In the genomic region with DNA sequence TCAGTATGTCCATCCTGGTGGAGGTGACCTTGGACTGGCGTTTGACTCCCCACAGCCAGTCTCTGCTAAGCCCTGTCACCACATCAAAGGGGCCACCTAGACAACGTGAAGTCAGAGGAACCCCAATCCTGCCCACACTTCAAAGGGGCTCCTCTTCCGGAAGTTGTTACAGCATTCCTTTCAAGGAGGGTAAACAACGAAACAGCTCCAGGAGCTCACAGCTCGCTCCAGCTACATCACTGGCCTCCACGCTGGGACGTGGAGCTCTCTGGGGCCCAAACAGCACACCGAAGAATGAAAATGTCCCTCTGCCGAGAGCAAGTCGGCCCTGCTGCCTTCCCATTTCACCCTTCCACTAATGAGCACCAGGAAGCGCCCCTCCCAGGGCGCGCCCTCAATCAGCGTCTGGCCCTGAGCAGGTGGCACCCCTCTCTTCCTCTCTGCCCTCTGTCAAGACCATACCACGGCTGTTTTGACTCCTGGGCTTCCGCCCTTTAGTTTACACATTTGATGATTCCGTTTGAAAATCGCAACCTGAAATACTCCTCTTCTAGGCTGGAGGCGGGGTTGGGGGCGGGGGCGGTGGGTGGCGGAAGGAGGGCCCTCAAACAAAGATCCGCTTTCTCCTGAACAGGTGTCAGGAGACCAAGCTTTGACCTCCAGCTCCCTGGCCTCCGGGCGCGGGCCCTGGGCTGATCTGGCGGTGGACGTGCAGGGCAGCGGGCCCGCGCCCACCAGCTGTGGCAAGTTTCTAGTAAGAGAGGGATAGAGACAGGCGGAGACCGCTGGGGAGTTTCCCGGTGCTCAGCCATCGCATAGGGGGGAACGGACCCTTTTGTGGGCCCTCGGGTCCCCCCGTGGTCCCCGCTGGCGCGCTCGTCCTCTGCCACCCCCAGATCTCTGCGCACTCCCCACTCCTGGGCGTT, we compare ENCODE assay signal across 8 cellular contexts. TPM values are rescaled to one million over a fixed set of nuclear protein-coding genes. Genes with fewer than 3 reads are reported as not detected.
DNase-seq lines count a peak whose midpoint lies in the region; ATAC-seq and TF ChIP-seq lines count a peak whose summit lies in the region.

No MANE protein-coding gene starts in this region.

- peak overlapping the region; percentile 77 for H3K4me2 ChIP-seq in BLaER1

- H3K27me3 Mint-ChIP-seq in osteocyte (ENCODE audit: unreplicated experiment): peaks cover 26% of the 10 kb centered on the region

- peak; percentile 20 for ATAC-seq in HG02885 (IDR thresholded peaks at IDR 0.05; ENCODE audit: poor library complexity, unreplicated experiment)

- H3K4me3 Mint-ChIP-seq in osteocyte (ENCODE audit: unreplicated experiment): peak overlapping the region; percentile 64

- H3K4me1 ChIP-seq in BLaER1: peaks cover 31% of the 10 kb centered on the region
- peaks cover 0 to 7% of the 10 kb centered on the region in 2 donors for H3K4me1 ChIP-seq in esophagus (ENCODE audit: control insufficient read depth in 2 of 2, insufficient read depth in 2 of 2, low read length in 1 of 2)
- peaks cover 4% of the 10 kb centered on the region for H3K4me1 ChIP-seq in urinary bladder (ENCODE audit: insufficient read depth)

- H3K9ac ChIP-seq in BLaER1: peak overlapping the region; percentile 35; the same call in 1 of the 2 replicates

- no peak for TF ChIP-seq CTCF in osteocyte (IDR thresholded peaks at IDR 0.05)

- H3K27me3 ChIP-seq in BLaER1: peaks cover 46% of the 10 kb centered on the region
- H3K27me3 ChIP-seq in esophagus (ENCODE audit: control insufficient read depth in 1 of 2, insufficient read depth in 2 of 2, low read length in 2 of 2): no peaks in the 10 kb centered on the region

- H3K9me3 Mint-ChIP-seq in osteocyte (ENCODE audit: unreplicated experiment): no peaks in the 10 kb centered on the region

- H3K9me3 ChIP-seq in BLaER1: peaks cover 12% of the 10 kb centered on the region
- no peaks in the 10 kb centered on the region for H3K9me3 ChIP-seq in esophagus (ENCODE audit: control insufficient read depth in 2 of 2, insufficient read depth in 1 of 2, low read depth in 1 of 2, low read length in 1 of 2)

- H3K4me1 Mint-ChIP-seq in osteocyte (ENCODE audit: unreplicated experiment): peaks cover 19% of the 10 kb centered on the region

- WGBS in esophagus, 2 donors: 8% methylated on average over 40 to 44 of the region's 44 CpGs
- 13% methylated on average over 44 of the region's 44 CpGs for WGBS in urinary bladder

- H3K27ac ChIP-seq in BLaER1 (peak overlapping the region; percentile 63; the same call in 1 of the 2 replicates), esophagus (ENCODE audit: low read depth in 2 of 2, low read length in 1 of 2) (peak overlapping the region; percentile 86 to 96), urinary bladder (ENCODE audit: low read depth) (peak overlapping the region; percentile 52)

- no peaks in the 10 kb centered on the region for H4K20me1 ChIP-seq in BLaER1

- peak overlapping the region; percentile 69 for H3K4me3 ChIP-seq in BLaER1
- H3K4me3 ChIP-seq in esophagus (ENCODE audit: low read depth in 1 of 2, low read length in 2 of 2): peak overlapping the region; percentile 56 to 63
- peak overlapping the region; percentile 60 for H3K4me3 ChIP-seq in urinary bladder (ENCODE audit: low read depth, low read length)

- peak; percentile 24 to 39 for DNase-seq in activated CD8-positive, alpha-beta memory T cell treated with anti-CD3 and anti-CD28 coated beads for 1 hour (ENCODE audit: extremely low read depth in 1 of 2, low read depth in 1 of 2)
- DNase-seq in osteocyte (ENCODE audit: extremely low spot score, unreplicated experiment) (no peak), Kasumi-1 (lab: John Stamatoyannopoulos, UW) (no peak), putamen (ENCODE audit: low spot score) (no peak)

- no peaks in the 10 kb centered on the region for H3K36me3 Mint-ChIP-seq in osteocyte (ENCODE audit: unreplicated experiment)

- no peak overlapping the region for H3K27ac Mint-ChIP-seq in osteocyte (ENCODE audit: unreplicated experiment)

- H3K36me3 ChIP-seq in BLaER1 (no peaks in the 10 kb centered on the region), esophagus (ENCODE audit: control insufficient read depth in 2 of 2, insufficient read depth in 2 of 2, low read length in 1 of 2) (no peaks in the 10 kb centered on the region), urinary bladder (ENCODE audit: insufficient read depth) (no peaks in the 10 kb centered on the region)

RNA-seq across cellular contexts. Expression of a gene that starts 53.1 kb away (rescaled TPM):
- polyA plus RNA-seq in esophagus (1 to 10 TPM; 4.0 to 6.6 TPM), urinary bladder (5.7 TPM)
- total RNA-seq in osteocyte (7.2 and 8.8 TPM in 2 replicates), urinary bladder (13.9 TPM)

Comparison
In these comparisons a context has a peak if more than half of its experiments do, and no peak if none do; other contexts are left out.
1. DNase-seq: peak in activated CD8-positive, alpha-beta memory T cell treated with anti-CD3 and anti-CD28 coated beads for 1 hour (2 of 2); none in osteocyte (single experiment), Kasumi-1 (0 of 2) and putamen (single experiment).
2. Peak in every context shown above with its lines, with median percentiles within 50 percentile points of each other: H3K27ac ChIP-seq and H3K4me3 ChIP-seq.